In the genomic region with DNA sequence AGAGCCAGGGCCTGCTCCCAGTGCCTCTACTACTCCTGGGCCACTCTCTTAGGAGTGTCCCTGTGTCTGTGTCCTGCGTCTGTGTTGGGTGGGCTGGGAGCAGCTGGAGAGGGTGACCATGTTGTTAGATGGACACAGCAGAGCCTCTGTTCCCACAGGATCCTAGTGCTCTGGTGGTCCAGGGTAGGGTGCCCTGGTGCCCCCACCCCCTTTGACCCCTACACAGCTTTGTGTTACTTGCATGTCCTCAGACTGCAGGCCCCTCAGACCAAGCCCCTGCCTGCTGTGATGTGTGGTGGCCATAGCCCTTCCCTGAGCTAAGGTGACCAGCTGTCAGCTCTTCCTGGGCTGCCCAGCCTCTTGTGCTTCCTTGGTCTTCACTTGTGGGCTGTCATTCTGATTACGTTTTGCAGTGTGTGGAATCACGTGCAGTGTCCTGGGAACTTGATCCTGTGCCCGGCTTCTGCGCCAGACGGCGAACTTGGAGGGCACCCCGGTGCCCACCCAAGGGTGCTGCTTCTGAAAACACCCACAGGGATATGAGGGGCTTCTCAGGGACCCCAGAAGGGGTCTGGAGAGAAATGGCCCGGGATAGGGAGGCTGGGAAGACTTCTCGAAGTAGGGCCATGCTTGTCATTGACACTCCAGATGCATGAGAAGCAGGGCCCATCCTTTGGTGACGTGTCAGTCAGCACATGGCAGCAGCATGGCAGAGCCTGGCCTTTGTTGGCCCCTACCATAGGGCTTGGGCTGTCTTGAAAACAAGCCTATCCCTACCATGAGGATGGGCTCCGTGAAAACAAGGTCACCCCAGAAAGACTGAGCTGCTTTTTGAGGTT, we compare ENCODE assay signal across 8 cellular contexts. TPM values are rescaled to one million over a fixed set of nuclear protein-coding genes. Genes with fewer than 3 reads are reported as not detected.
A peak's percentile ranks its signal among the peaks of the same experiment; 100 is the strongest.
DNase-seq lines count a peak whose midpoint lies in the region; ATAC-seq and TF ChIP-seq lines count a peak whose summit lies in the region.

No MANE protein-coding gene starts in this region.

- ATAC-seq in GM21786 (IDR thresholded peaks at IDR 0.05; ENCODE audit: unreplicated experiment) (no peak), HG03135 (IDR thresholded peaks at IDR 0.05; ENCODE audit: unreplicated experiment) (no peak)

- peak overlapping the region; percentile 85 for H3K4me2 ChIP-seq in DOHH2 (ENCODE audit: low read length)

- H3K27me3 Mint-ChIP-seq in progenitor cell of endocrine pancreas = peaks cover 27% of the 10 kb centered on the region

- H3K27ac ChIP-seq in DOHH2 (ENCODE audit: low read depth, low read length) (no peak overlapping the region), SJSA1 (no peak overlapping the region; the same call in 1 of the 2 replicates)

- H3K36me3 ChIP-seq in DOHH2 (ENCODE audit: control insufficient read depth, low read length) (peaks cover 4% of the 10 kb centered on the region; the same call in 1 of the 2 replicates), SJSA1 (peaks cover 16% of the 10 kb centered on the region), H7 (replicated peaks; ENCODE audit: control insufficient read depth, insufficient read depth, low read length) (no peaks in the 10 kb centered on the region)

- no peak overlapping the region for H3K27ac Mint-ChIP-seq in progenitor cell of endocrine pancreas

- H3K9me2 ChIP-seq in DOHH2 (replicated peaks; ENCODE audit: control insufficient read depth, low read length) = no peaks in the 10 kb centered on the region

- peaks cover 14% of the 10 kb centered on the region; the same call in 1 of the 2 replicates for H4K20me1 ChIP-seq in DOHH2 (ENCODE audit: control insufficient read depth, insufficient read depth, low read depth, low read length)

- H3K4me1 ChIP-seq in DOHH2 (ENCODE audit: control insufficient read depth, low read length) = peaks cover 28% of the 10 kb centered on the region
- peaks cover 20% of the 10 kb centered on the region for H3K4me1 ChIP-seq in SJSA1 (replicated peaks)

- DNase-seq in SJSA1 (ENCODE audit: low read depth in 1 of 2, low spot score in 2 of 2) (no peak), fibroblast of pulmonary artery (ENCODE audit: low read depth) (no peak), progenitor cell of endocrine pancreas (ENCODE audit: low spot score, unreplicated experiment) (no peak), H7 (no peak)
- DNase-seq in activated CD4-positive, CD25-positive, alpha-beta regulatory T cell treated with anti-CD3 and anti-CD28 coated beads, Interleukin-2, amount 50 U/mL, for 72 hours = no peak

- H3F3A ChIP-seq in DOHH2 (ENCODE audit: control insufficient read depth, insufficient read depth) = no peaks in the 10 kb centered on the region

- H3K9me3 ChIP-seq in DOHH2 (ENCODE audit: control insufficient read depth, insufficient read depth, low read length) (no peaks in the 10 kb centered on the region), SJSA1 (replicated peaks) (no peaks in the 10 kb centered on the region; the same call in 1 of the 2 replicates)

- H3K4me3 Mint-ChIP-seq in progenitor cell of endocrine pancreas (ENCODE audit: low read depth) = peak overlapping the region; percentile 89

- peaks cover 8% of the 10 kb centered on the region for H3K4me1 Mint-ChIP-seq in progenitor cell of endocrine pancreas (ENCODE audit: low read depth)

- H3K36me3 Mint-ChIP-seq in progenitor cell of endocrine pancreas (ENCODE audit: insufficient read depth) = peaks cover 1% of the 10 kb centered on the region

- H3K27me3 ChIP-seq in DOHH2 (ENCODE audit: control insufficient read depth, low read length) = peaks cover 11% of the 10 kb centered on the region
- H3K27me3 ChIP-seq in SJSA1 (replicated peaks) = peaks cover 5% of the 10 kb centered on the region; the same call in 1 of the 2 replicates
- peaks cover 25% of the 10 kb centered on the region for H3K27me3 ChIP-seq in H7 (ENCODE audit: control insufficient read depth, insufficient read depth, low read length)

- H3K79me2 ChIP-seq in DOHH2 (ENCODE audit: control insufficient read depth, low read length) = peaks cover 39% of the 10 kb centered on the region

- H3K4me3 ChIP-seq in DOHH2 (ENCODE audit: low read length) (peak overlapping the region; percentile 88), SJSA1 (peak overlapping the region; percentile 88), fibroblast of pulmonary artery (replicated peaks; ENCODE audit: low read depth, low read length) (peak overlapping the region; percentile 92), H7 (ENCODE audit: insufficient read depth, low read depth, low read length) (no peak overlapping the region)

- no peaks in the 10 kb centered on the region for H3K9me3 Mint-ChIP-seq in progenitor cell of endocrine pancreas (ENCODE audit: low read depth)

- TF ChIP-seq CTCF in DOHH2 (IDR thresholded peaks at IDR 0.05; ENCODE audit: low read depth, low read length, poor library complexity, severe bottlenecking) (no peak), fibroblast of pulmonary artery (IDR thresholded peaks at IDR 0.05; ENCODE audit: low read length, missing control alignments) (no peak), progenitor cell of endocrine pancreas (IDR thresholded peaks at IDR 0.05; ENCODE audit: unreplicated experiment) (no peak)

RNA-seq across cellular contexts. Expression of a gene that starts 1.5 kb away (rescaled TPM):
- 19.6 and 36.9 TPM in 2 replicates for total RNA-seq in SJSA1 (2014; rRNA removed; shearing (Covaris generic))
- total RNA-seq in progenitor cell of endocrine pancreas = 19.9 and 21.8 TPM in 2 replicates
- total RNA-seq in H7 (2014; rRNA removed; shearing (Covaris generic)) = 11.3 and 15.7 TPM in 2 replicates

RNA-seq across cellular contexts. Expression of a gene that starts 5.8 kb away (rescaled TPM):
- total RNA-seq in SJSA1 (2014; rRNA removed; shearing (Covaris generic)) = 1.4 and 3.0 TPM in 2 replicates
- total RNA-seq in progenitor cell of endocrine pancreas = 95.3 and 101 TPM in 2 replicates
- 35.8 and 40.8 TPM in 2 replicates for total RNA-seq in H7 (2014; rRNA removed; shearing (Covaris generic))

RNA-seq across cellular contexts. Expression of a gene that starts 57.6 kb away (rescaled TPM):
- 24.8 and 26.5 TPM in 2 replicates for total RNA-seq in SJSA1 (2014; rRNA removed; shearing (Covaris generic))
- 75.8 and 79.8 TPM in 2 replicates for total RNA-seq in progenitor cell of endocrine pancreas
- 23.0 and 37.3 TPM in 2 replicates for total RNA-seq in H7 (2014; rRNA removed; shearing (Covaris generic))
